In genomic region chr1:224541072-224541790, GRCh38 we compare ENCODE assay signal across 2 cellular contexts.
A peak's percentile ranks its signal among the peaks of the same experiment; 100 is the strongest.
TF ChIP-seq lines count a peak whose summit lies in the region.

No MANE protein-coding gene starts in this region.

TF ChIP-seq in IMR-90, 13 proteins besides CTCF, POLR2A, EP300 and RAD21 (continued from another document):
- TF ChIP-seq ELK1 (IDR thresholded peaks at IDR 0.05; ENCODE audit: borderline replicate concordance, low read depth, low read length) (no peak), RFX5 (IDR thresholded peaks at IDR 0.05; ENCODE audit: low read depth, low read length) (no peak)

TF ChIP-seq in SK-N-SH, 30 proteins besides CTCF, POLR2A, EP300 and RAD21 (continued from another document):
- peak; percentile 19; the same call in 1 of the 2 replicates for TF ChIP-seq NFIC (IDR thresholded peaks at IDR 0.05; ENCODE audit: borderline replicate concordance)
